ENCODE assay signal across 8 cellular contexts in the genomic region with DNA sequence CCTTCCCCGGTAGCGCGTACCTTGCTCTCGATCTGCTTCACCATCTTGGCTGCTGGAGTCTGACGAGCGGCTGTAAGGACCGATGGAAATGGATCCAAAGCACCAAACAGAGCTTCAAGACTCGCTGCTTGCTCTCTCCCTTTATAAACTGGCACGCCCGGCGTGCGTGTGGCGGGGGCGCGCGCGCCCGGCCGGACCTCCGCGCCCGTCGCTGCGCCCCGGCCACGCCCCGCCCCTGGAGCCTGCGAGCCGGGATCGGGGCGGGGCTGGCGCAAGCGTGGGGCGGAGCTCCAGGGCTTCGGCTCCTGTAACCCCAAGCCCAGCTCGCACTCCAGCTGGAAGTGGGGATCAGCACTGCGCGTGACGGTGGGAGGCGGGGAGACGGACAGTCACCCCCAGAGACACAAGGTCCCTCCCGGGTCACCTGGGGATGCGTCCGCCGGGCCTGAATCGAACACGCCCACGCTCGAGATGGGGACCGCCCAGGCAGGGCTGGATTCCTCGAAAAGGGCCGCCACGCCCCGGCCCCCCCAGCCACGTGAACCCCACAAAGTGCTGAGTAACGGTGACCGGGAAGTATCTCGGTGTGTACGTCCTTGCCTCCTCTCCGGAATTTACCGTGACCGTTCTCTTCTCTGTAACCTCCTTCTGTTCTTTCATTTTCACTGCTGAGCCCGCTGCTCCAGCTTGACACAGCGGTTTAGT. TPM values are rescaled to one million over a fixed set of nuclear protein-coding genes. Genes with fewer than 3 reads are reported as not detected.
A peak's percentile ranks its signal among the peaks of the same experiment; 100 is the strongest.
DNase-seq lines count a peak whose midpoint lies in the region; ATAC-seq and TF ChIP-seq lines count a peak whose summit lies in the region.

A gene (minus strand): TSS at position 116 of the 705 bp plus-strand sequence. CDS start 72 bp downstream, at position 44.

- H3K27me3 Mint-ChIP-seq in activated T-helper 1 cell treated with anti-CD3 and anti-CD28 coated beads, Interleukin-12 subunit alpha, Interleukin-12 subunit beta, Interleukin-2, Interleukin-4 antibody, amounts not matched to agents 30 ng/mL and 10 ng/mL and 1 ng/mL, durations not matched to agents 14 hours and 24 hours and 36 hours (ENCODE audit: insufficient read depth): peaks cover 10% of the 10 kb centered on the region
- peaks cover 0 to 3% (median 0%) of the 10 kb centered on the region in 5 donors for H3K27me3 Mint-ChIP-seq in naive thymus-derived CD8-positive, alpha-beta T cell

- H3K4me1 ChIP-seq in DND-41 (ENCODE audit: insufficient read depth, low read length) (peaks cover 44% of the 10 kb centered on the region), KMS-11 (ENCODE audit: low read depth, poor library complexity, severe bottlenecking) (peaks cover 53% of the 10 kb centered on the region)

- TF ChIP-seq CTCF in DND-41 (IDR thresholded peaks at IDR 0.05; ENCODE audit: borderline replicate concordance, extremely low read depth, low read length, poor library complexity, severe bottlenecking): no peak
- TF ChIP-seq CTCF in KMS-11 (conservative IDR thresholded peaks at IDR 0.05; ENCODE audit: low read depth, low read length): no peak

- peak within 1 kb of the TSS; percentile 88 for H3K27ac ChIP-seq in DND-41 (ENCODE audit: low read length)
- H3K27ac ChIP-seq in KMS-11: peak within 1 kb of the TSS; percentile 96

- peaks cover 59% of the 10 kb centered on the region for H3K4me1 Mint-ChIP-seq in activated T-helper 1 cell treated with anti-CD3 and anti-CD28 coated beads, Interleukin-12 subunit alpha, Interleukin-12 subunit beta, Interleukin-2, Interleukin-4 antibody, amounts not matched to agents 30 ng/mL and 10 ng/mL and 1 ng/mL, durations not matched to agents 14 hours and 24 hours and 36 hours (ENCODE audit: low read depth)
- peaks cover 20 to 35% (median 32%) of the 10 kb centered on the region in 4 donors for H3K4me1 Mint-ChIP-seq in naive thymus-derived CD8-positive, alpha-beta T cell

- H3K4me2 ChIP-seq in DND-41 (ENCODE audit: insufficient read depth, low read length): peak within 1 kb of the TSS; percentile 80
- peak within 1 kb of the TSS; percentile 96 for H3K4me2 ChIP-seq in KMS-11

- intact Hi-C loops in activated T-helper 1 cell treated with anti-CD3 and anti-CD28 coated beads, Interleukin-12 subunit alpha, Interleukin-12 subunit beta, Interleukin-2, Interleukin-4 antibody, amounts not matched to agents 30 ng/mL and 10 ng/mL and 1 ng/mL, durations not matched to agents 14 hours and 24 hours and 36 hours (cut with micrococcal nuclease): loop anchor here (1.0 to 10.0 kb wide), 10 partner anchors 108 to 1376 kb away; a partner anchor contains a TSS

- H3K4me3 ChIP-seq in DND-41 (ENCODE audit: low read depth in 1 of 2, low read length in 2 of 2) (peak within 1 kb of the TSS; percentile 86 to 98), KMS-11 (IDR thresholded peaks at IDR 0.05; ENCODE audit: insufficient read depth, low read depth, low read length) (no peak within 1 kb of the TSS)

- POLR2A ChIA-PET in naive thymus-derived CD8-positive, alpha-beta T cell (lab: Charles Lee): no interaction called here

- H3K9me3 ChIP-seq in DND-41 (ENCODE audit: insufficient read depth, low read length, severe bottlenecking): no peaks in the 10 kb centered on the region

- H4K20me1 ChIP-seq in DND-41 (ENCODE audit: insufficient read depth, low read length) (peaks cover 32% of the 10 kb centered on the region), KMS-11 (ENCODE audit: insufficient read depth) (peaks cover 37% of the 10 kb centered on the region)

- H3K27ac Mint-ChIP-seq in activated T-helper 1 cell treated with anti-CD3 and anti-CD28 coated beads, Interleukin-12 subunit alpha, Interleukin-12 subunit beta, Interleukin-2, Interleukin-4 antibody, amounts not matched to agents 30 ng/mL and 10 ng/mL and 1 ng/mL, durations not matched to agents 14 hours and 24 hours and 36 hours: peak within 1 kb of the TSS; percentile 100
- H3K27ac Mint-ChIP-seq in naive thymus-derived CD8-positive, alpha-beta T cell: peak within 1 kb of the TSS; percentile 86 to 97 (median 93)

- peak within 1 kb of the TSS; percentile 77 for H2AFZ ChIP-seq in DND-41 (ENCODE audit: low read depth, low read length)
- peak within 1 kb of the TSS; percentile 64 for H2AFZ ChIP-seq in KMS-11 (ENCODE audit: low read depth)

- H3K79me2 ChIP-seq in DND-41 (ENCODE audit: insufficient read depth, low read length): peaks cover 49% of the 10 kb centered on the region
- H3K79me2 ChIP-seq in KMS-11 (ENCODE audit: insufficient read depth, low read depth): peaks cover 47% of the 10 kb centered on the region

- H3K9ac ChIP-seq in DND-41 (ENCODE audit: low read depth, low read length): peak within 1 kb of the TSS; percentile 93
- peak within 1 kb of the TSS; percentile 93 for H3K9ac ChIP-seq in KMS-11

- H3K27me3 ChIP-seq in DND-41 (ENCODE audit: insufficient read depth, low read length, poor library complexity) (no peaks in the 10 kb centered on the region), KMS-11 (ENCODE audit: insufficient read depth, low read depth) (no peaks in the 10 kb centered on the region)

- peak; percentile 84 for DNase-seq in DND-41
- peak; percentile 90 for DNase-seq in RPMI7951 (ENCODE audit: low read depth)
- DNase-seq in activated T-helper 1 cell treated with anti-CD3 and anti-CD28 coated beads, Interleukin-12 subunit alpha, Interleukin-12 subunit beta, Interleukin-2, Interleukin-4 antibody, amounts not matched to agents 30 ng/mL and 10 ng/mL and 1 ng/mL, durations not matched to agents 14 hours and 24 hours and 36 hours (ENCODE audit: low spot score): peak; percentile 85
- DNase-seq in fibroblast of gingiva (ENCODE audit: low read depth): peak; percentile 95
- peak; percentile 48 to 82 (median 68) for DNase-seq in naive thymus-derived CD8-positive, alpha-beta T cell
- DNase-seq in stimulated activated naive CD4-positive, alpha-beta T cell (lab: John Stamatoyannopoulos, UW): peak; percentile 59 to 83 (median 72)

- no peaks in the 10 kb centered on the region for H3K9me3 Mint-ChIP-seq in activated T-helper 1 cell treated with anti-CD3 and anti-CD28 coated beads, Interleukin-12 subunit alpha, Interleukin-12 subunit beta, Interleukin-2, Interleukin-4 antibody, amounts not matched to agents 30 ng/mL and 10 ng/mL and 1 ng/mL, durations not matched to agents 14 hours and 24 hours and 36 hours
- no peaks in the 10 kb centered on the region for H3K9me3 Mint-ChIP-seq in naive thymus-derived CD8-positive, alpha-beta T cell

- peak; percentile 72 for ATAC-seq in DND-41 (ENCODE audit: insufficient read depth, low read depth)
- ATAC-seq in GM21786 (IDR thresholded peaks at IDR 0.05; ENCODE audit: unreplicated experiment): peak; percentile 57
- ATAC-seq in naive thymus-derived CD8-positive, alpha-beta T cell: peak; percentile 72 to 82

- peaks cover 23% of the 10 kb centered on the region for H3K36me3 Mint-ChIP-seq in activated T-helper 1 cell treated with anti-CD3 and anti-CD28 coated beads, Interleukin-12 subunit alpha, Interleukin-12 subunit beta, Interleukin-2, Interleukin-4 antibody, amounts not matched to agents 30 ng/mL and 10 ng/mL and 1 ng/mL, durations not matched to agents 14 hours and 24 hours and 36 hours (ENCODE audit: low read depth)
- H3K36me3 Mint-ChIP-seq in naive thymus-derived CD8-positive, alpha-beta T cell: no peaks in the 10 kb centered on the region

- peak within 1 kb of the TSS; percentile 98 for H3K4me3 Mint-ChIP-seq in activated T-helper 1 cell treated with anti-CD3 and anti-CD28 coated beads, Interleukin-12 subunit alpha, Interleukin-12 subunit beta, Interleukin-2, Interleukin-4 antibody, amounts not matched to agents 30 ng/mL and 10 ng/mL and 1 ng/mL, durations not matched to agents 14 hours and 24 hours and 36 hours
- H3K4me3 Mint-ChIP-seq in naive thymus-derived CD8-positive, alpha-beta T cell: peak within 1 kb of the TSS; percentile 84 to 99 (median 96)

- H3K36me3 ChIP-seq in DND-41 (ENCODE audit: insufficient read depth, low read length) (peaks cover 10% of the 10 kb centered on the region; the same call in 1 of the 2 replicates), KMS-11 (ENCODE audit: insufficient read depth) (no peaks in the 10 kb centered on the region)

RNA-seq across cellular contexts. Expression of the gene that starts here (rescaled TPM):
- total RNA-seq in RPMI7951 (2014; rRNA removed; shearing (Covaris generic)): 977 and 1,094 TPM in 2 replicates
- 412 and 422 TPM in 2 replicates for total RNA-seq in activated T-helper 1 cell treated with anti-CD3 and anti-CD28 coated beads, Interleukin-12 subunit alpha, Interleukin-12 subunit beta, Interleukin-2, Interleukin-4 antibody, amounts not matched to agents 30 ng/mL and 10 ng/mL and 1 ng/mL, durations not matched to agents 14 hours and 24 hours and 36 hours
- 10 to 100 TPM; 28.7 to 29.8 TPM for total RNA-seq in naive thymus-derived CD8-positive, alpha-beta T cell
- polyA plus RNA-seq in naive thymus-derived CD8-positive, alpha-beta T cell: 100 to 1,000 TPM in 1 of 3 donors, 10 to 100 TPM in 2; 46.2 to 104 (median 72.1) TPM

Comparison
In these comparisons a context has a peak if more than half of its experiments do, and no peak if none do; other contexts are left out.
1. RNA of the gene that starts here (total RNA-seq): 977 to 1,094 TPM in RPMI7951 and 412 to 422 TPM in activated T-helper 1 cell treated with anti-CD3 and anti-CD28 coated beads, Interleukin-12 subunit alpha, Interleukin-12 subunit beta, Interleukin-2, Interleukin-4 antibody, amounts not matched to agents 30 ng/mL and 10 ng/mL and 1 ng/mL, durations not matched to agents 14 hours and 24 hours and 36 hours; 28.7 to 29.8 TPM in naive thymus-derived CD8-positive, alpha-beta T cell; every median in the first group is over 10 times any median in the second.
2. Peak in every context shown above with its lines, with median percentiles within 50 percentile points of each other: ATAC-seq and DNase-seq.